11 cellular contexts compared by ENCODE assay signal in the genomic region with DNA sequence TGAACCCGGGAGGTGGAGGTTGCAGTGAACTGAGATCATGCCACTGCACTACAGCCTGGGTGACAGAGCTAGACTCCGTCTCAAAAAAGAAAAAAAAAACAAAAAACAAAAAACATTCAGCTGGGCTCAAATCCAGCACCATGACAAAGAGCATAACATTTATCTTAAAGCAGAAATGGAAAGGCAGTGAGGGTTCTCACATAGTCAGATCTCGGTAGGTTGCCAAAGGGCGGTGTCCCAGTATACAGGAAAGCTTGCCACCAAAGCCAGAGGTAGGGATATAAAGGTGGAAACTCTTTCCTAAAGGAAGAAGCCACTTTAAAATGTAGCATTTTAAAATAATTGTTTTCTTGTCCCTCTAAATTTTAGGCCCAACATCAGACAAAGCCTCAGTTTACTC.
"Had no signal": no experiment of that assay in that cellular context is flagged by ENCODE, and none has a peak within 500 bp of the region (broad histone marks: within the 10 kb centered on the region; RNA-seq: fewer than 3 reads in every experiment).

No MANE protein-coding gene starts in this region.

- ATAC-seq: activated T-cell treated with anti-CD3 and anti-CD28 coated beads, Interleukin-2, amount 50 U/mL, for 4 hours had no signal

- H3K27ac Mint-ChIP-seq: activated naive CD8-positive, alpha-beta T cell treated with anti-CD3 and anti-CD28 coated beads for 36 hours had no signal

- H3K4me3 Mint-ChIP-seq: activated naive CD8-positive, alpha-beta T cell treated with anti-CD3 and anti-CD28 coated beads for 36 hours; activated T-cell treated with anti-CD3 and anti-CD28 coated beads, Interleukin-2, amount 50 U/mL, for 4 hours; nephron had no signal

- H3K4me1 ChIP-seq: breast epithelium had no signal

- H3K4me1 Mint-ChIP-seq: activated naive CD8-positive, alpha-beta T cell treated with anti-CD3 and anti-CD28 coated beads for 36 hours; nephron had no signal

- H3K36me3 Mint-ChIP-seq: activated naive CD8-positive, alpha-beta T cell treated with anti-CD3 and anti-CD28 coated beads for 36 hours had no signal

- H3K9me3 Mint-ChIP-seq: activated naive CD8-positive, alpha-beta T cell treated with anti-CD3 and anti-CD28 coated beads for 36 hours; activated T-cell treated with anti-CD3 and anti-CD28 coated beads, Interleukin-2, amount 50 U/mL, for 4 hours; nephron had no signal

- H3K4me3 ChIP-seq: breast epithelium, skin epidermis had no signal

- H3K36me3 ChIP-seq: breast epithelium had no signal

- H3K27me3 ChIP-seq: breast epithelium had no signal

- DNase-seq: activated CD4-positive, alpha-beta T cell treated with anti-CD3 and anti-CD28 coated beads for 1 hour; activated CD4-positive, alpha-beta T cell treated with anti-CD3 and anti-CD28 coated beads, Interleukin-2, amount 50 U/mL, for 48 hours; activated gamma-delta T cell; activated naive CD8-positive, alpha-beta T cell treated with anti-CD3 and anti-CD28 coated beads for 36 hours; activated T-cell treated with anti-CD3 and anti-CD28 coated beads, Interleukin-2, amount 50 U/mL, for 4 hours; left cardiac atrium; T-helper 9 cell; trophoblast cell had no signal

- H3K9me3 ChIP-seq: breast epithelium had no signal
